8 cellular contexts compared by ENCODE assay signal in genomic region chr7:24825931-24826661, GRCh38.
DNase-seq lines count a peak whose midpoint lies in the region; ATAC-seq and TF ChIP-seq lines count a peak whose summit lies in the region.

No MANE protein-coding gene starts in this region.

- intact Hi-C loops in dorsolateral prefrontal cortex (cut with DNase I) (no loop called here), testis (cut with DNase I; ENCODE audit: low total_unique reads) (no loop called here)

- H3K27ac ChIP-seq in dorsolateral prefrontal cortex (peak overlapping the region in 38 of 59 donors; percentile 4 to 73 (median 38)), testis (no peak overlapping the region)

- peaks cover 0 to 15% of the 10 kb centered on the region in 2 donors for H3K36me3 Mint-ChIP-seq in naive B cell

- no peaks in the 10 kb centered on the region for H3K9me3 Mint-ChIP-seq in naive B cell

- WGBS in testis, 2 donors, result 67% methylated on average over 6 of the region's 6 CpGs

- H3K9me3 ChIP-seq in NT2/D1 (ENCODE audit: insufficient read depth, low read length) (no peaks in the 10 kb centered on the region), testis (no peaks in the 10 kb centered on the region)

- peaks cover 42 to 59% (median 44%) of the 10 kb centered on the region in 3 donors for H3K4me1 Mint-ChIP-seq in naive B cell

- H3K27ac Mint-ChIP-seq in naive B cell, result peak overlapping the region in 5 of 6 donors; percentile 8 to 95 (median 63)

- no peaks in the 10 kb centered on the region for H3K27me3 Mint-ChIP-seq in naive B cell

- no peak for ATAC-seq in naive B cell (ENCODE audit: low read depth in 2 of 2)
- no peak for ATAC-seq in HG03025 (IDR thresholded peaks at IDR 0.05; ENCODE audit: low FRiP score, unreplicated experiment)
- ATAC-seq in GM19324 (IDR thresholded peaks at IDR 0.05; ENCODE audit: low FRiP score, unreplicated experiment), result no peak

- H3K4me3 ChIP-seq in NT2/D1 (ENCODE audit: insufficient read length, low read depth), result no peak overlapping the region
- no peak overlapping the region for H3K4me3 ChIP-seq in dorsolateral prefrontal cortex
- H3K4me3 ChIP-seq in testis, result no peak overlapping the region

- H3K4me3 Mint-ChIP-seq in naive B cell, result no peak overlapping the region

- H3K36me3 ChIP-seq in NT2/D1 (ENCODE audit: insufficient read depth, insufficient read length, low read length) (peaks cover 32% of the 10 kb centered on the region), testis (ENCODE audit: low read depth, missing control alignments) (no peaks in the 10 kb centered on the region)

- TF ChIP-seq CTCF in dorsolateral prefrontal cortex (IDR thresholded peaks at IDR 0.05 in 54 of 56, conservative IDR thresholded peaks at IDR 0.05 in 2 of 56; ENCODE audit: low read depth in 1 of 56, partially characterized antibody in 56 of 56) (no peak), testis (IDR thresholded peaks at IDR 0.05) (no peak)

- H3K27me3 ChIP-seq in NT2/D1 (ENCODE audit: insufficient read depth, insufficient read length), result no peaks in the 10 kb centered on the region
- H3K27me3 ChIP-seq in dorsolateral prefrontal cortex, result no peaks in the 10 kb centered on the region
- H3K27me3 ChIP-seq in testis, result no peaks in the 10 kb centered on the region

- DNase-seq in Daoy (ENCODE audit: low read depth) (peak; percentile 88), NT2/D1 (ENCODE audit: low read depth, low spot score) (peak; percentile 91), dorsolateral prefrontal cortex (no peak), naive B cell (no peak), DMS79 treated with DMSO at 0.1 percent for 48 hours (lab: John Stamatoyannopoulos, UW) (no peak), testis (no peak)

- no peak overlapping the region for H3K9ac ChIP-seq in NT2/D1 (ENCODE audit: insufficient read length, low read depth)

- no peak for TF ChIP-seq POLR2A in testis (IDR thresholded peaks at IDR 0.05)

- H3K4me1 ChIP-seq in NT2/D1 (ENCODE audit: insufficient read depth, insufficient read length) (peaks cover 2% of the 10 kb centered on the region), testis (peaks cover 11% of the 10 kb centered on the region)

Comparison
In these comparisons a context has a peak if more than half of its experiments do, and no peak if none do; other contexts are left out.
1. DNase-seq: peak in Daoy (single experiment) and NT2/D1 (single experiment); none in dorsolateral prefrontal cortex (0 of 10), naive B cell (single experiment), DMS79 treated with DMSO at 0.1 percent for 48 hours (single experiment) and testis (single experiment).
2. H3K27ac ChIP-seq: peak in dorsolateral prefrontal cortex (38 of 59); none in testis (0 of 2).